Comparison of ENCODE assay signal across 8 cellular contexts in the genomic region with DNA sequence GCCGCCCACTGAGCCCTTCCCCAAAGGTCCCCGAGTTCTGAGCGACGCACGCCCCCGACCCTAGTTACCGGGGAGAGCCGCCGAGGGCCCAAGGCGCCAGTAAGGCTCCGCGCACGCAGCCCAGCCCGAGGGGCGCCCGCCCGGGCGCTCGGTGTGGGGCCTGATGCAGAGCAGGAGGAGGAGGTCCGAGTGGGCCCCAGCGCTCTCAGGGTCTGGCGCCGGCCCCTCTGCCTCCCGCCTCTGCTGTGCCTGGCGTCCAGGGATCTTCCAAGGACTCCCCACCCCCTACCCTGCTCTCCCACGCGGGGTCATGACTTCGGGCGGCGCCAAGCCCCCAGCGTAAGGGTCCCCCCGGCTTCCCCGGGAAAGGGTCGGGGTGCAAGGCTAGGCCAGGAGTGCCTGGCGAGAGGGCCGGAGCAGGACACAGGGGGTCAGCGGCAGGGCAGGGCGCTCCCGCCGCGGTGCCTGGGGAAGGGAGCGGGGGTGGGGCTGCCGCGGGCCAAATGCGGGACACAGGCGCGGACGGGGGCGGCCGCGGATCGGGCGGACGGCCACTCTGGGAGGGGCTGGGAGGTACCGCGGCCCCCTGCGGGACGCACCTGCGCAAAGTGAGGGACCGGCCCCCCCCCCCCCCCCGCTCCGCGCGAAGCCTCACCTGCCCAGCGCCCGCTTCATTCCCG. TPM values are rescaled to one million over a fixed set of nuclear protein-coding genes. Genes with fewer than 3 reads are reported as not detected.
A peak's percentile ranks its signal among the peaks of the same experiment; 100 is the strongest.
DNase-seq lines count a peak whose midpoint lies in the region; ATAC-seq and TF ChIP-seq lines count a peak whose summit lies in the region.

No MANE protein-coding gene starts in this region.

- no peaks in the 10 kb centered on the region for H3K9me3 Mint-ChIP-seq in activated T-helper 2 cell treated with anti-CD3 and anti-CD28 coated beads, Interferon-gamma antibody, Interleukin-2, Interleukin-4, amounts not matched to agents 10 μg/mL and 5 μg/mL and 100 μg/mL, durations not matched to agents 14 hours and 24 hours and 36 hours

- H3K27me3 Mint-ChIP-seq in activated T-helper 2 cell treated with anti-CD3 and anti-CD28 coated beads, Interferon-gamma antibody, Interleukin-2, Interleukin-4, amounts not matched to agents 10 μg/mL and 5 μg/mL and 100 μg/mL, durations not matched to agents 14 hours and 24 hours and 36 hours (ENCODE audit: low read depth), result no peaks in the 10 kb centered on the region

- peaks cover 11% of the 10 kb centered on the region for H3K4me1 Mint-ChIP-seq in activated T-helper 2 cell treated with anti-CD3 and anti-CD28 coated beads, Interferon-gamma antibody, Interleukin-2, Interleukin-4, amounts not matched to agents 10 μg/mL and 5 μg/mL and 100 μg/mL, durations not matched to agents 14 hours and 24 hours and 36 hours (ENCODE audit: low read depth)

- TF ChIP-seq CTCF in fibroblast of villous mesenchyme (IDR thresholded peaks at IDR 0.05; ENCODE audit: insufficient read depth, low read depth, low read length), result no peak

- peak overlapping the region; percentile 82 for H3K4me3 Mint-ChIP-seq in activated T-helper 2 cell treated with anti-CD3 and anti-CD28 coated beads, Interferon-gamma antibody, Interleukin-2, Interleukin-4, amounts not matched to agents 10 μg/mL and 5 μg/mL and 100 μg/mL, durations not matched to agents 14 hours and 24 hours and 36 hours (ENCODE audit: low read depth)

- peaks cover 10% of the 10 kb centered on the region for H3K36me3 Mint-ChIP-seq in activated T-helper 2 cell treated with anti-CD3 and anti-CD28 coated beads, Interferon-gamma antibody, Interleukin-2, Interleukin-4, amounts not matched to agents 10 μg/mL and 5 μg/mL and 100 μg/mL, durations not matched to agents 14 hours and 24 hours and 36 hours (ENCODE audit: low read depth)

- peak overlapping the region; percentile 40 for H3K27ac Mint-ChIP-seq in activated T-helper 2 cell treated with anti-CD3 and anti-CD28 coated beads, Interferon-gamma antibody, Interleukin-2, Interleukin-4, amounts not matched to agents 10 μg/mL and 5 μg/mL and 100 μg/mL, durations not matched to agents 14 hours and 24 hours and 36 hours

- peak; percentile 38 for ATAC-seq in HG02885 (IDR thresholded peaks at IDR 0.05; ENCODE audit: poor library complexity, unreplicated experiment)

- DNase-seq in NCI-H526 (lab: John Stamatoyannopoulos, UW), result peak; percentile 40 to 69
- DNase-seq in NCI-H526 treated with DMSO at 0.1 percent for 48 hours (lab: John Stamatoyannopoulos, UW), result no peak
- DNase-seq in NCI-H345 treated with DMSO at 0.1 percent for 48 hours (lab: John Stamatoyannopoulos, UW; ENCODE audit: unreplicated experiment), result peak; percentile 43
- peak; percentile 14 for DNase-seq in activated T-helper 2 cell treated with anti-CD3 and anti-CD28 coated beads, Interferon-gamma antibody, Interleukin-2, Interleukin-4, amounts not matched to agents 10 μg/mL and 5 μg/mL and 100 μg/mL, durations not matched to agents 14 hours and 24 hours and 36 hours (ENCODE audit: low spot score)
- DNase-seq in fibroblast of villous mesenchyme (ENCODE audit: low read depth), result no peak
- DNase-seq in nucleus accumbens (lab: John Stamatoyannopoulos, UW), result peak in 34 of 56 donors; percentile 6 to 64 (median 47)
- DNase-seq in NCI-H2107 treated with DMSO at 0.1 percent for 48 hours (lab: John Stamatoyannopoulos, UW; ENCODE audit: unreplicated experiment), result no peak

- peak overlapping the region; percentile 90 for H3K4me3 ChIP-seq in fibroblast of villous mesenchyme (ENCODE audit: low read depth, low read length)

- intact Hi-C loops in activated T-helper 2 cell treated with anti-CD3 and anti-CD28 coated beads, Interferon-gamma antibody, Interleukin-2, Interleukin-4, amounts not matched to agents 10 μg/mL and 5 μg/mL and 100 μg/mL, durations not matched to agents 14 hours and 24 hours and 36 hours (cut with micrococcal nuclease), result loop anchor here (1.0 to 10.0 kb wide), 6 partner anchors 79 to 443 kb away; a partner anchor contains a TSS

RNA-seq across cellular contexts. Expression of a gene that starts 0.6 kb away (rescaled TPM):
- 29.0 and 29.5 TPM in 2 replicates for total RNA-seq in activated T-helper 2 cell treated with anti-CD3 and anti-CD28 coated beads, Interferon-gamma antibody, Interleukin-2, Interleukin-4, amounts not matched to agents 10 μg/mL and 5 μg/mL and 100 μg/mL, durations not matched to agents 14 hours and 24 hours and 36 hours
- total RNA-seq in fibroblast of villous mesenchyme, result 38.4 and 39.3 TPM in 2 replicates

RNA-seq across cellular contexts. Expression of a gene that starts 17.5 kb away (rescaled TPM):
- total RNA-seq in activated T-helper 2 cell treated with anti-CD3 and anti-CD28 coated beads, Interferon-gamma antibody, Interleukin-2, Interleukin-4, amounts not matched to agents 10 μg/mL and 5 μg/mL and 100 μg/mL, durations not matched to agents 14 hours and 24 hours and 36 hours, result 33.5 and 36.3 TPM in 2 replicates
- total RNA-seq in fibroblast of villous mesenchyme, result 7.4 and 13.8 TPM in 2 replicates

Comparison
In these comparisons a context has a peak if more than half of its experiments do, and no peak if none do; other contexts are left out.
1. DNase-seq: peak in NCI-H526 (2 of 2), NCI-H345 treated with DMSO at 0.1 percent for 48 hours (single experiment), activated T-helper 2 cell treated with anti-CD3 and anti-CD28 coated beads, Interferon-gamma antibody, Interleukin-2, Interleukin-4, amounts not matched to agents 10 μg/mL and 5 μg/mL and 100 μg/mL, durations not matched to agents 14 hours and 24 hours and 36 hours (single experiment) and nucleus accumbens (34 of 56); none in NCI-H526 treated with DMSO at 0.1 percent for 48 hours (single experiment), fibroblast of villous mesenchyme (single experiment) and NCI-H2107 treated with DMSO at 0.1 percent for 48 hours (single experiment).